Comparison of ENCODE assay signal across 8 cellular contexts in the genomic region with DNA sequence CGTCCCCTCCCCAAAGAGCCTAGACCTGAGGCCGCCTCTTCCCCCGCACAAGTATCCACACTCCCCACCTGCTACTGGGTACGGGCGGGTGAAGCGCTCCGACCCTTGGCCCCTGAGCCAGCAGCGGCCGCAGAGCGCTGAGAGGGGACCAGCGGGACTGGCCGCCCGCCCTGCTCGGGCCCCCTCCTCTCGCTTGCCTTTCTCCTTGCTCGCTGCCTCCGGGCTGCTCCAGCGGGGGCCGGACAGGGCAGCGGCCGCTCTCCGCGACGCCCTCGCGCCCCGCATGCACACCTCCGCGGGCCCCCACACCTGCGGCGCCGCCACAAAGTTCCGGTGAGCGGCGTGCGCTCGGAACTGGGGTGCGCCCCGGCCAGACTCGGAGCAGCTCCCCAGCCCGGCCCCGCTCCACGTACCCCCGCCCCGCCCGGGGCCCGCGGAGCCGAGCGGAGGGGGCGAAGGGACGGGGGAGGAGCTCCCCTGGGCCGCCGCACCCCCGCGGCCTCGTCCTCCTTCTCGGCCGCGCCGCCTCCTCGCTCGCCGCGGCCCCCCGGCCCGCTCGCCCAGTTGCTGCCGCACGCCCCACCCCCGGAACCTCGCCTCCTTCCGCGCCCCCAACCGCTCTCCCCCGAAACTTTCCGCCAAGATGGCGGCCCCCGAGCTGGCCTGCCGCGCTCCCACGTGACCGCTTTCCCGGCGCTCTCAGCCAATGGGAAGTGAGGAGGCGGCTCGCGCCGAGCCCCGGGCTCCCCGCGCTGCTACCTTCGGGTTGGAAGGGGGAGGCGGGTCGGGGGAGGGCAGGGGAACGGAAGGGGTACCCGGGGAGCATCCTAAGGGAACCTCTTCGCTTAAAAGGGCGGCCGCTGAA. TPM values are rescaled to one million over a fixed set of nuclear protein-coding genes. Genes with fewer than 3 reads are reported as not detected.
A peak's percentile ranks its signal among the peaks of the same experiment; 100 is the strongest.
DNase-seq lines count a peak whose midpoint lies in the region; ATAC-seq and TF ChIP-seq lines count a peak whose summit lies in the region.

No MANE protein-coding gene starts in this region.

- POLR2A ChIA-PET in CD4-positive, alpha-beta T cell (lab: Charles Lee): interaction anchor here (0.9 to 1.7 kb wide), 7 partner anchors 8 to 430 kb away, joined by 3 to 9 read pairs (median 3); a partner anchor contains a TSS
- POLR2A ChIA-PET in activated CD8-positive, alpha-beta T cell treated with anti-CD3 and anti-CD28 coated beads, Interleukin-2, amount 10 ng/mL, durations not matched to agents 7 days and 5 days (lab: Charles Lee): interaction anchor here (0.5 to 1.3 kb wide), 7 partner anchors 9 to 415 kb away, joined by 3 to 4 read pairs (median 4); no protein-coding TSS in a partner anchor

- peak; percentile 74 to 86 (median 82) for DNase-seq in CD4-positive, alpha-beta T cell
- DNase-seq in HK-2 (ENCODE audit: unreplicated experiment) (peak; percentile 94), NCI-H774 (lab: John Stamatoyannopoulos, UW) (peak; percentile 95), memory B cell (ENCODE audit: low spot score in 2 of 2) (peak; percentile 77 to 79)
- peak; percentile 93 for DNase-seq in activated CD8-positive, alpha-beta T cell treated with anti-CD3 and anti-CD28 coated beads, Interleukin-2, amount 10 ng/mL, durations not matched to agents 7 days and 5 days
- DNase-seq in effector CD8-positive, alpha-beta T cell (lab: John Stamatoyannopoulos, UW): peak; percentile 81
- peak; percentile 81 for DNase-seq in stimulated activated CD8-positive, alpha-beta memory T cell treated with anti-CD3 and anti-CD28 coated beads, Interleukin-12 subunit alpha, Interleukin-12 subunit beta, amount 100 ng/mL, for 1 hour (ENCODE audit: low read depth)

- H3K27ac Mint-ChIP-seq in CD4-positive, alpha-beta T cell: peak overlapping the region; percentile 92
- H3K27ac Mint-ChIP-seq in activated CD8-positive, alpha-beta T cell treated with anti-CD3 and anti-CD28 coated beads, Interleukin-2, amount 10 ng/mL, durations not matched to agents 7 days and 5 days: peak overlapping the region; percentile 96
- H3K27ac Mint-ChIP-seq in memory B cell: peak overlapping the region; percentile 85

- H3K36me3 Mint-ChIP-seq in CD4-positive, alpha-beta T cell (ENCODE audit: low read depth): peaks cover 18% of the 10 kb centered on the region
- H3K36me3 Mint-ChIP-seq in activated CD8-positive, alpha-beta T cell treated with anti-CD3 and anti-CD28 coated beads, Interleukin-2, amount 10 ng/mL, durations not matched to agents 7 days and 5 days (ENCODE audit: low read depth): peaks cover 24% of the 10 kb centered on the region
- no peaks in the 10 kb centered on the region for H3K36me3 Mint-ChIP-seq in memory B cell

- peaks cover 16% of the 10 kb centered on the region for H3K27me3 Mint-ChIP-seq in CD4-positive, alpha-beta T cell
- peaks cover 22% of the 10 kb centered on the region for H3K27me3 Mint-ChIP-seq in activated CD8-positive, alpha-beta T cell treated with anti-CD3 and anti-CD28 coated beads, Interleukin-2, amount 10 ng/mL, durations not matched to agents 7 days and 5 days (ENCODE audit: low read depth)
- peaks cover 9% of the 10 kb centered on the region for H3K27me3 Mint-ChIP-seq in memory B cell

- no peaks in the 10 kb centered on the region for H3K9me3 Mint-ChIP-seq in CD4-positive, alpha-beta T cell
- H3K9me3 Mint-ChIP-seq in activated CD8-positive, alpha-beta T cell treated with anti-CD3 and anti-CD28 coated beads, Interleukin-2, amount 10 ng/mL, durations not matched to agents 7 days and 5 days (ENCODE audit: insufficient read depth): no peaks in the 10 kb centered on the region
- no peaks in the 10 kb centered on the region for H3K9me3 Mint-ChIP-seq in memory B cell

- intact Hi-C loops in CD4-positive, alpha-beta T cell (cut with DNase I, micrococcal nuclease): loop anchor here (2.0 to 10.0 kb wide), 6 partner anchors 35 to 657 kb away; a partner anchor contains a TSS

- H3K4me3 Mint-ChIP-seq in CD4-positive, alpha-beta T cell: peak overlapping the region; percentile 99
- H3K4me3 Mint-ChIP-seq in activated CD8-positive, alpha-beta T cell treated with anti-CD3 and anti-CD28 coated beads, Interleukin-2, amount 10 ng/mL, durations not matched to agents 7 days and 5 days: peak overlapping the region; percentile 98
- H3K4me3 Mint-ChIP-seq in memory B cell: peak overlapping the region; percentile 88

- peaks cover 36% of the 10 kb centered on the region for H3K4me1 Mint-ChIP-seq in CD4-positive, alpha-beta T cell (ENCODE audit: low read depth)
- H3K4me1 Mint-ChIP-seq in activated CD8-positive, alpha-beta T cell treated with anti-CD3 and anti-CD28 coated beads, Interleukin-2, amount 10 ng/mL, durations not matched to agents 7 days and 5 days (ENCODE audit: low read depth): peaks cover 39% of the 10 kb centered on the region
- H3K4me1 Mint-ChIP-seq in memory B cell: peaks cover 11% of the 10 kb centered on the region

- TF ChIP-seq CTCF in CD4-positive, alpha-beta T cell (IDR thresholded peaks at IDR 0.05): no peak

- CTCF ChIA-PET in CD4-positive, alpha-beta T cell (lab: Charles Lee): interaction anchor here (1.1 kb wide), 1 partner anchor 41 kb away, joined by 3 read pairs; no protein-coding TSS in a partner anchor
- CTCF ChIA-PET in activated CD8-positive, alpha-beta T cell treated with anti-CD3 and anti-CD28 coated beads, Interleukin-2, amount 10 ng/mL, durations not matched to agents 7 days and 5 days (lab: Charles Lee): interaction anchor here (0.6 to 0.8 kb wide), 2 partner anchors 36 to 172 kb away, joined by 3 read pairs; no protein-coding TSS in a partner anchor

- no peaks in the 10 kb centered on the region for H3K9me3 ChIP-seq in CD4-positive, alpha-beta T cell (ENCODE audit: control insufficient read depth, low read length)

- H3K27me3 ChIP-seq in CD4-positive, alpha-beta T cell (ENCODE audit: control insufficient read depth, insufficient read depth, low read length): peaks cover 7% of the 10 kb centered on the region

- H3K27ac ChIP-seq in CD4-positive, alpha-beta T cell (ENCODE audit: low read depth, low read length): peak overlapping the region; percentile 79

- peak; percentile 82 for ATAC-seq in CD4-positive, alpha-beta T cell (ENCODE audit: poor library complexity)
- ATAC-seq in GM19463 (IDR thresholded peaks at IDR 0.05; ENCODE audit: unreplicated experiment) (peak; percentile 72), memory B cell (ENCODE audit: low read depth) (peak; percentile 83)
- ATAC-seq in activated CD8-positive, alpha-beta T cell treated with anti-CD3 and anti-CD28 coated beads, Interleukin-2, amount 10 ng/mL, durations not matched to agents 7 days and 5 days: peak; percentile 89

RNA-seq across cellular contexts. Expression of a gene that starts 0.7 kb away (rescaled TPM):
- total RNA-seq in CD4-positive, alpha-beta T cell: 10 to 100 TPM; 86.8 to 91.8 TPM
- total RNA-seq in activated CD8-positive, alpha-beta T cell treated with anti-CD3 and anti-CD28 coated beads, Interleukin-2, amount 10 ng/mL, durations not matched to agents 7 days and 5 days: 10 to 100 TPM; 72.2 to 76.6 TPM

Comparison
In these comparisons a context has a peak if more than half of its experiments do, and no peak if none do; other contexts are left out.
1. Peak in every context shown above with its lines: DNase-seq, ATAC-seq and H3K27ac ChIP-seq.